Comparison of ENCODE assay signal across 9 cellular contexts in the genomic region with DNA sequence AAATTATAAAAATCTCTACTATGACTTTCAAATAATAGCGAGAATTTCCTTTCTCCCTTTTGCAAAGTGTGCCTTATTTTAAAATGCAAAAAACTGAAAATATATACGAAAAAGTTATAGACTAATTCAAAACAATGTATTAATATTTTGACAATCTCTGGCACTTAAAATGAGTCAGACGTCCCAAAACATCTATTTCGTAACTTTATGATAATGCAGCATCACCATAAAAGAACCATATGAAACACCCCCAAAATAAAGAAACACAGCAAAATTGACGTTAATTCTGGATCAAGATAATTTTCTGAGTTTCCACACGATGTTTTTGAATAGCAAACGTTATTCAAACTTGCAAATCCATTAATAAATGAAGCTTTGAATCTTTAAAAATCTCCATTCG. TPM values are rescaled to one million over a fixed set of nuclear protein-coding genes. Genes with fewer than 3 reads are reported as not detected.
A peak's percentile ranks its signal among the peaks of the same experiment; 100 is the strongest.
DNase-seq lines count a peak whose midpoint lies in the region; ATAC-seq and TF ChIP-seq lines count a peak whose summit lies in the region.
"Had no signal": no experiment of that assay in that cellular context is flagged by ENCODE, and none has a peak within 500 bp of the region (broad histone marks: within the 10 kb centered on the region; RNA-seq: fewer than 3 reads in every experiment).

No MANE protein-coding gene starts in this region.

- ATAC-seq in HG03469 (IDR thresholded peaks at IDR 0.05; ENCODE audit: unreplicated experiment) (no peak), HG03139 (IDR thresholded peaks at IDR 0.05; ENCODE audit: unreplicated experiment) (no peak)

- H3K4me2 ChIP-seq in GM23248 (ENCODE audit: unreplicated experiment) (peak overlapping the region; percentile 92), SU-DHL-6 (ENCODE audit: low read depth, low read length, poor library complexity, severe bottlenecking) (peak overlapping the region; percentile 95)

- no peak overlapping the region for H2AFZ ChIP-seq in GM23248
- no peak overlapping the region for H2AFZ ChIP-seq in SU-DHL-6 (ENCODE audit: low read depth, low read length, severe bottlenecking)

- no peak for TF ChIP-seq CTCF in SU-DHL-6 (IDR thresholded peaks at IDR 0.05; ENCODE audit: insufficient read depth, low read length, poor library complexity, severe bottlenecking)
- no peak for TF ChIP-seq CTCF in fibroblast of the aortic adventitia (IDR thresholded peaks at IDR 0.05; ENCODE audit: insufficient read depth, low read length)

- H4K20me1 ChIP-seq in GM23248 (ENCODE audit: insufficient read depth), result no peaks in the 10 kb centered on the region; the same call in 1 of the 2 replicates
- peaks cover 20% of the 10 kb centered on the region for H4K20me1 ChIP-seq in SU-DHL-6 (ENCODE audit: low read depth, low read length)

- H3K4me1 ChIP-seq in GM23248 (ENCODE audit: insufficient read depth), result peaks cover 39% of the 10 kb centered on the region

- DNase-seq in GM23248 (peak; percentile 52), fibroblast of the aortic adventitia (ENCODE audit: low read depth) (no peak), skeletal muscle cell (ENCODE audit: low read depth) (no peak), NCI-H2081 treated with DMSO at 0.1 percent for 48 hours (lab: John Stamatoyannopoulos, UW) (no peak)
- DNase-seq in activated effector memory CD4-positive, alpha-beta T cell treated with anti-CD3 and anti-CD28 coated beads, Interleukin-2, amount 50 U/mL, for 16 hours, result no peak
- DNase-seq: HCEC 1CT had no signal

- in situ Hi-C loops in GM23248 (cut with MboI), result no loop called here

- H3K27ac ChIP-seq in GM23248 (peak overlapping the region; percentile 91), SU-DHL-6 (ENCODE audit: low read depth, low read length) (peak overlapping the region; percentile 38; the same call in 1 of the 2 replicates)

- H3K4me3 ChIP-seq in GM23248, result peak overlapping the region; percentile 92
- H3K4me3 ChIP-seq in SU-DHL-6 (ENCODE audit: insufficient read depth, low read length, poor library complexity, severe bottlenecking), result peak overlapping the region; percentile 63
- peak overlapping the region; percentile 93 for H3K4me3 ChIP-seq in fibroblast of the aortic adventitia (ENCODE audit: low read depth, low read length)
- H3K4me3 ChIP-seq in skeletal muscle cell (ENCODE audit: low read depth, low read length), result peak overlapping the region; percentile 90

- H3K27me3 ChIP-seq in GM23248 (replicated peaks; ENCODE audit: insufficient read depth) (no peaks in the 10 kb centered on the region), SU-DHL-6 (ENCODE audit: low read length) (no peaks in the 10 kb centered on the region)

- WGBS in GM23248 (ENCODE audit: low coverage in 1 of 2, low lambda C conversion rate in 2 of 2, missing lambda C conversion rate in 2 of 2), 2 experiments, result 12 to 14% methylated on average over 8 of the region's 8 CpGs

- H3K9me3 ChIP-seq in GM23248 (ENCODE audit: low read depth) (no peaks in the 10 kb centered on the region), SU-DHL-6 (ENCODE audit: insufficient read depth, low read length) (no peaks in the 10 kb centered on the region)

- H3F3A ChIP-seq in GM23248 (ENCODE audit: insufficient read depth), result peaks cover 24% of the 10 kb centered on the region
- H3F3A ChIP-seq in SU-DHL-6 (ENCODE audit: insufficient read depth), result peaks cover under 1% of the 10 kb centered on the region; the same call in 1 of the 2 replicates

- H3K9me2 ChIP-seq in GM23248 (ENCODE audit: insufficient read depth) (no peaks in the 10 kb centered on the region), SU-DHL-6 (replicated peaks; ENCODE audit: insufficient read depth, low read length) (no peaks in the 10 kb centered on the region)

- H3K9ac ChIP-seq in GM23248 (peak overlapping the region; percentile 98), SU-DHL-6 (ENCODE audit: low read length) (peak overlapping the region; percentile 88)

- H3K36me3 ChIP-seq in GM23248 (ENCODE audit: low read depth) (peaks cover 4% of the 10 kb centered on the region; the same call in 1 of the 2 replicates), SU-DHL-6 (ENCODE audit: low read length) (no peaks in the 10 kb centered on the region)

- H3K79me2 ChIP-seq in GM23248 (ENCODE audit: insufficient read depth) (peaks cover 97% of the 10 kb centered on the region), SU-DHL-6 (ENCODE audit: insufficient read depth, low read length) (peaks cover 66% of the 10 kb centered on the region)

RNA-seq across cellular contexts. Expression of a gene that starts 1.0 kb away (rescaled TPM):
- total RNA-seq in GM23248 (2014; rRNA removed; shearing (Covaris generic)), result 58.0 and 80.2 TPM in 2 replicates
- polyA plus RNA-seq in GM23248 (2016; fragmentation: Nextera tagmentation; extraction: Ambion mirVana), result 60.1 and 61.9 TPM in 2 replicates
- 116 and 176 TPM in 2 replicates for total RNA-seq in fibroblast of the aortic adventitia (ENCODE audit: low replicate concordance)

RNA-seq across cellular contexts. Expression of a gene that starts 15.7 kb away (rescaled TPM):
- total RNA-seq in GM23248 (2014; rRNA removed; shearing (Covaris generic)), result 21.0 and 31.8 TPM in 2 replicates
- polyA plus RNA-seq in GM23248 (2016; fragmentation: Nextera tagmentation; extraction: Ambion mirVana), result 19.2 and 19.7 TPM in 2 replicates
- 30.9 and 50.5 TPM in 2 replicates for total RNA-seq in fibroblast of the aortic adventitia (ENCODE audit: low replicate concordance)
